ENCODE assay signal across 14 cellular contexts in genomic region chr6:159045826-159046225, GRCh38. TPM values are rescaled to one million over a fixed set of nuclear protein-coding genes. Genes with fewer than 3 reads are reported as not detected.
DNase-seq lines count a peak whose midpoint lies in the region; ATAC-seq and TF ChIP-seq lines count a peak whose summit lies in the region.
"Had no signal": no experiment of that assay in that cellular context is flagged by ENCODE, and none has a peak within 500 bp of the region (broad histone marks: within the 10 kb centered on the region; RNA-seq: fewer than 3 reads in every experiment).

No MANE protein-coding gene starts in this region.

- no peaks in the 10 kb centered on the region for H4K20me1 ChIP-seq in OCI-LY3 (ENCODE audit: insufficient read depth, low read length)

- peaks cover 35% of the 10 kb centered on the region for H3K36me3 ChIP-seq in OCI-LY3 (replicated peaks; ENCODE audit: low read depth, low read length)
- H3K36me3 ChIP-seq: BE2C, right atrium auricular region had no signal

- intact Hi-C loops in posterior cingulate gyrus (cut with DNase I), result no loop called here

- H3K9ac ChIP-seq in OCI-LY3 (ENCODE audit: low read length), result peak overlapping the region; percentile 55; the same call in 1 of the 2 replicates

- no peaks in the 10 kb centered on the region for H3K9me3 ChIP-seq in OCI-LY3 (ENCODE audit: insufficient read depth, low read length)
- H3K9me3 ChIP-seq: BE2C, right atrium auricular region had no signal

- peaks cover 42% of the 10 kb centered on the region for H3K4me1 Mint-ChIP-seq in activated naive CD4-positive, alpha-beta T cell treated with anti-CD3 and anti-CD28 coated beads, Interleukin-2, amount 50 U/mL, for 24 hours
- H3K4me1 Mint-ChIP-seq in central memory CD8-positive, alpha-beta T cell, result peaks cover 54% of the 10 kb centered on the region
- peaks cover 7% of the 10 kb centered on the region for H3K4me1 Mint-ChIP-seq in chondrocyte (ENCODE audit: low read depth)

- H3K4me3 Mint-ChIP-seq in activated naive CD4-positive, alpha-beta T cell treated with anti-CD3 and anti-CD28 coated beads, Interleukin-2, amount 50 U/mL, for 24 hours, result peak overlapping the region; percentile 96
- H3K4me3 Mint-ChIP-seq in central memory CD8-positive, alpha-beta T cell, result peak overlapping the region; percentile 97
- no peak overlapping the region for H3K4me3 Mint-ChIP-seq in chondrocyte (ENCODE audit: unreplicated experiment)

- TF ChIP-seq CTCF in OCI-LY3 (IDR thresholded peaks at IDR 0.05; ENCODE audit: low read depth, low read length) (no peak), chondrocyte (IDR thresholded peaks at IDR 0.05) (no peak)

- H2AFZ ChIP-seq in OCI-LY3 (ENCODE audit: low read depth, low read length), result no peak overlapping the region

- H3K79me2 ChIP-seq in OCI-LY3 (ENCODE audit: low read length), result peaks cover 41% of the 10 kb centered on the region

- peak overlapping the region; percentile 76 for H3K27ac ChIP-seq in OCI-LY3 (ENCODE audit: low read length)
- H3K27ac ChIP-seq: right atrium auricular region had no signal

- H3K9me3 Mint-ChIP-seq in activated naive CD4-positive, alpha-beta T cell treated with anti-CD3 and anti-CD28 coated beads, Interleukin-2, amount 50 U/mL, for 24 hours, result no peaks in the 10 kb centered on the region
- H3K9me3 Mint-ChIP-seq in central memory CD8-positive, alpha-beta T cell, result no peaks in the 10 kb centered on the region
- no peaks in the 10 kb centered on the region for H3K9me3 Mint-ChIP-seq in chondrocyte (ENCODE audit: low read depth)

- no peak for ATAC-seq in central memory CD8-positive, alpha-beta T cell (replicated peaks; ENCODE audit: extremely low read depth, poor library complexity, severe bottlenecking)
- ATAC-seq in HG02885 (IDR thresholded peaks at IDR 0.05; ENCODE audit: poor library complexity, unreplicated experiment), result no peak
- ATAC-seq: left lobe of liver had no signal

- H3K27me3 ChIP-seq in OCI-LY3 (ENCODE audit: low read depth, low read length), result no peaks in the 10 kb centered on the region
- H3K27me3 ChIP-seq: right atrium auricular region had no signal

- peak overlapping the region; percentile 67 for H3K4me3 ChIP-seq in OCI-LY3 (ENCODE audit: low read length)
- H3K4me3 ChIP-seq: right atrium auricular region had no signal

- DNase-seq in activated naive CD4-positive, alpha-beta T cell (lab: John Stamatoyannopoulos, UW), result no peak
- no peak for DNase-seq in central memory CD8-positive, alpha-beta T cell (ENCODE audit: low spot score in 2 of 2)
- DNase-seq in NCI-H2081 treated with DMSO at 0.1 percent for 48 hours (lab: John Stamatoyannopoulos, UW), result no peak
- no peak for DNase-seq in posterior cingulate gyrus
- DNase-seq in chondrocyte (ENCODE audit: low spot score), result no peak
- DNase-seq: BE2C, NCI-H1436, NCI-H510A, T1000 had no signal

- peak overlapping the region; percentile 88 for H3K4me2 ChIP-seq in OCI-LY3 (ENCODE audit: low read length)

- no peaks in the 10 kb centered on the region for H3K27me3 Mint-ChIP-seq in activated naive CD4-positive, alpha-beta T cell treated with anti-CD3 and anti-CD28 coated beads, Interleukin-2, amount 50 U/mL, for 24 hours
- H3K27me3 Mint-ChIP-seq in central memory CD8-positive, alpha-beta T cell, result no peaks in the 10 kb centered on the region
- peaks cover 23% of the 10 kb centered on the region for H3K27me3 Mint-ChIP-seq in chondrocyte (ENCODE audit: low read depth)

- H3K27ac Mint-ChIP-seq in activated naive CD4-positive, alpha-beta T cell treated with anti-CD3 and anti-CD28 coated beads, Interleukin-2, amount 50 U/mL, for 24 hours, result peak overlapping the region; percentile 98
- peak overlapping the region; percentile 93 for H3K27ac Mint-ChIP-seq in central memory CD8-positive, alpha-beta T cell (ENCODE audit: low read depth)
- H3K27ac Mint-ChIP-seq in chondrocyte (ENCODE audit: unreplicated experiment), result no peak overlapping the region

- peaks cover 37% of the 10 kb centered on the region for H3K4me1 ChIP-seq in OCI-LY3 (ENCODE audit: low read length)
- H3K4me1 ChIP-seq: BE2C, right atrium auricular region had no signal

- peaks cover 34% of the 10 kb centered on the region for H3K36me3 Mint-ChIP-seq in activated naive CD4-positive, alpha-beta T cell treated with anti-CD3 and anti-CD28 coated beads, Interleukin-2, amount 50 U/mL, for 24 hours
- peaks cover 46% of the 10 kb centered on the region for H3K36me3 Mint-ChIP-seq in central memory CD8-positive, alpha-beta T cell (ENCODE audit: insufficient read depth)
- H3K36me3 Mint-ChIP-seq in chondrocyte (ENCODE audit: low read depth), result peaks cover 2% of the 10 kb centered on the region

RNA-seq across cellular contexts. Expression of gene TAGAP, which starts 1.0 kb away (rescaled TPM):
- not detected in 3 replicates for total RNA-seq in chondrocyte

RNA-seq across cellular contexts. Expression of gene RSPH3, which starts 45.8 kb away (rescaled TPM):
- 8.3 to 10.0 TPM (median 8.7 TPM) in 3 replicates for total RNA-seq in chondrocyte
